In the genomic region with DNA sequence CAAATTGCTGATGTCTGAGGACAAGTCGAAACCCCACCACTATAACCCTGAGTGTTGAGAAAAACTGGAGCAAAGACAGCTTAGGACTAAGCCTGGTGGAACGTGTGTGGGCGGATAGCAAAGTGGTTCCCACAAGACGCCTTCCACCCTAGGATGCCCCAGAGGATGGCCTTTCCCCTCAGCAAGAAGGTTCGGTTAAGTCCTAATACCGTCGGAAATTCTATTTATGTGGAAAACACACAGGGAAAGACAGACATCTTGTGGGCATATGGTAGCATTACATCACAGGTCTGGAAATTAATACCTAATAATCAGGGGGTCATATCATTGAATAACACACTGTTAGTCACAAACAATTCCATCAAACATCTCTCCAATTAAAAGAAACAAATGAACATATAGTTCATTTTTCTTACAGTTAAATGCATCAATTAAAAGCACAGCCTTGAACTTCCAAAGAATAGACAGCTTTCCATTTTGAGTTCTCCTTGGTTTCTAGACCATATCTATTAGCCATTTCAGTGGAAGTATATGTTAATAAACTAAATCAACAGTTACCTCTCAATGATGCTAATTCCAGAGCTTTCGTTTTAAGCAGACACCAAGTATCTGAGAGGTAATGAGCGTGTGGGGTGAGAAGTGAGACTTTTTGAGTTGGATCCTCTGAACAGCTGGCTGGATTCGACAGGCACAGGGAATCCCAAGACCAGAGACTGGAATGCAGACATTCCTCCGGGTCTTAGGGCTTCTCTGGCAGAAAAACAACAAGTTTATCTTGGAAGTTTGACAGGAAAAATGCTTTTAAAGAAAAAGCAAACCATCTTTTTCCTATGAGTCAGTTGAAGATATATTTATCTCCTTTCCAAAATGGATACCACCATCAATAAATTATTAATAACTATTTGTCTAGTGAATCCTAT, we compare ENCODE assay signal across 9 cellular contexts. TPM values are rescaled to one million over a fixed set of nuclear protein-coding genes. Genes with fewer than 3 reads are reported as not detected.
DNase-seq lines count a peak whose midpoint lies in the region; ATAC-seq, FAIRE-seq and TF ChIP-seq lines count a peak whose summit lies in the region.
"Had no signal": no experiment of that assay in that cellular context is flagged by ENCODE, and none has a peak within 500 bp of the region (broad histone marks: within the 10 kb centered on the region; RNA-seq: fewer than 3 reads in every experiment).

No MANE protein-coding gene starts in this region.

- H3K4me3 Mint-ChIP-seq in endodermal cell (no peak overlapping the region), osteocyte (ENCODE audit: unreplicated experiment) (peak overlapping the region; percentile 57)
- H3K4me3 Mint-ChIP-seq in activated T-helper 2 cell treated with anti-CD3 and anti-CD28 coated beads, Interferon-gamma antibody, Interleukin-2, Interleukin-4, amounts not matched to agents 10 μg/mL and 5 μg/mL and 100 μg/mL, durations not matched to agents 14 hours and 24 hours and 36 hours (ENCODE audit: low read depth), result no peak overlapping the region

- intact Hi-C loops in posterior cingulate gyrus (cut with DNase I), result loop anchor here (1.0 to 5.0 kb wide), 3 partner anchors 278 to 1293 kb away; a partner anchor contains a TSS
- intact Hi-C loops in activated T-helper 2 cell treated with anti-CD3 and anti-CD28 coated beads, Interferon-gamma antibody, Interleukin-2, Interleukin-4, amounts not matched to agents 10 μg/mL and 5 μg/mL and 100 μg/mL, durations not matched to agents 14 hours and 24 hours and 36 hours (cut with micrococcal nuclease), result loop anchor here (5.0 kb wide), 2 partner anchors 63 to 1078 kb away; no protein-coding TSS in a partner anchor

- FAIRE-seq in HTR-8/SVneo (lab: Jason Lieb, UNC), result peak; percentile 9

- H3K36me3 ChIP-seq in endodermal cell (ENCODE audit: control insufficient read depth, insufficient read depth, low read length), result no peaks in the 10 kb centered on the region

- peak overlapping the region; percentile 95 for H3K4me3 ChIP-seq in endodermal cell (ENCODE audit: low read length)
- H3K4me3 ChIP-seq: SJSA1 had no signal

- no peaks in the 10 kb centered on the region for H3K9me3 ChIP-seq in endodermal cell (ENCODE audit: control insufficient read depth, low read length)

- no peaks in the 10 kb centered on the region for H3K27me3 ChIP-seq in endodermal cell (ENCODE audit: control insufficient read depth, insufficient read depth, low read length, poor library complexity, severe bottlenecking)
- H3K27me3 ChIP-seq: SJSA1 had no signal

- DNase-seq in D341Med (ENCODE audit: low spot score) (peak; percentile 52), HTR-8/SVneo (ENCODE audit: insufficient read length, low spot score) (peak; percentile 76), OCI-M1 (lab: John Stamatoyannopoulos, UW) (peak; percentile 54), endodermal cell (peak; percentile 63), osteocyte (ENCODE audit: extremely low spot score, unreplicated experiment) (no peak), posterior cingulate gyrus (no peak)
- DNase-seq in activated T-helper 2 cell treated with anti-CD3 and anti-CD28 coated beads, Interferon-gamma antibody, Interleukin-2, Interleukin-4, amounts not matched to agents 10 μg/mL and 5 μg/mL and 100 μg/mL, durations not matched to agents 14 hours and 24 hours and 36 hours (ENCODE audit: low spot score), result no peak

- no peak for ATAC-seq in GM18868 (IDR thresholded peaks at IDR 0.05; ENCODE audit: unreplicated experiment)

- TF ChIP-seq CTCF in endodermal cell (conservative IDR thresholded peaks at IDR 0.05) (peak; percentile 87), osteocyte (IDR thresholded peaks at IDR 0.05) (peak; percentile 80)

- H3K4me1 Mint-ChIP-seq in endodermal cell (peaks cover 23% of the 10 kb centered on the region), osteocyte (ENCODE audit: unreplicated experiment) (peaks cover 28% of the 10 kb centered on the region)
- peaks cover 12% of the 10 kb centered on the region for H3K4me1 Mint-ChIP-seq in activated T-helper 2 cell treated with anti-CD3 and anti-CD28 coated beads, Interferon-gamma antibody, Interleukin-2, Interleukin-4, amounts not matched to agents 10 μg/mL and 5 μg/mL and 100 μg/mL, durations not matched to agents 14 hours and 24 hours and 36 hours (ENCODE audit: low read depth)

- H3K4me1 ChIP-seq in endodermal cell (ENCODE audit: control insufficient read depth, insufficient read depth, low read length), result peaks cover 8% of the 10 kb centered on the region

- 40 to 49% methylated on average over 4 to 11 of the region's 11 CpGs for WGBS in endodermal cell (ENCODE audit: insufficient coverage in 1 of 2, insufficient read length in 1 of 2), 2 experiments

- H3K9ac ChIP-seq in endodermal cell (ENCODE audit: extremely low read depth, low read length, poor library complexity, severe bottlenecking), result no peak overlapping the region

- H3K9me3 Mint-ChIP-seq in endodermal cell, result peaks cover under 1% of the 10 kb centered on the region
- H3K9me3 Mint-ChIP-seq in osteocyte (ENCODE audit: unreplicated experiment), result no peaks in the 10 kb centered on the region
- no peaks in the 10 kb centered on the region for H3K9me3 Mint-ChIP-seq in activated T-helper 2 cell treated with anti-CD3 and anti-CD28 coated beads, Interferon-gamma antibody, Interleukin-2, Interleukin-4, amounts not matched to agents 10 μg/mL and 5 μg/mL and 100 μg/mL, durations not matched to agents 14 hours and 24 hours and 36 hours

- no peaks in the 10 kb centered on the region for H3K27me3 Mint-ChIP-seq in endodermal cell (ENCODE audit: insufficient read depth)
- no peaks in the 10 kb centered on the region for H3K27me3 Mint-ChIP-seq in osteocyte (ENCODE audit: unreplicated experiment)
- H3K27me3 Mint-ChIP-seq in activated T-helper 2 cell treated with anti-CD3 and anti-CD28 coated beads, Interferon-gamma antibody, Interleukin-2, Interleukin-4, amounts not matched to agents 10 μg/mL and 5 μg/mL and 100 μg/mL, durations not matched to agents 14 hours and 24 hours and 36 hours (ENCODE audit: low read depth), result no peaks in the 10 kb centered on the region

- no peak overlapping the region for H3K27ac ChIP-seq in endodermal cell (ENCODE audit: low read depth, low read length)
- H3K27ac ChIP-seq: SJSA1 had no signal

- H3K27ac Mint-ChIP-seq in endodermal cell (no peak overlapping the region), osteocyte (ENCODE audit: unreplicated experiment) (peak overlapping the region; percentile 73)
- no peak overlapping the region for H3K27ac Mint-ChIP-seq in activated T-helper 2 cell treated with anti-CD3 and anti-CD28 coated beads, Interferon-gamma antibody, Interleukin-2, Interleukin-4, amounts not matched to agents 10 μg/mL and 5 μg/mL and 100 μg/mL, durations not matched to agents 14 hours and 24 hours and 36 hours

- H3K36me3 Mint-ChIP-seq in endodermal cell (ENCODE audit: low read depth), result no peaks in the 10 kb centered on the region
- H3K36me3 Mint-ChIP-seq in osteocyte (ENCODE audit: unreplicated experiment), result peaks cover 2% of the 10 kb centered on the region
- no peaks in the 10 kb centered on the region for H3K36me3 Mint-ChIP-seq in activated T-helper 2 cell treated with anti-CD3 and anti-CD28 coated beads, Interferon-gamma antibody, Interleukin-2, Interleukin-4, amounts not matched to agents 10 μg/mL and 5 μg/mL and 100 μg/mL, durations not matched to agents 14 hours and 24 hours and 36 hours (ENCODE audit: low read depth)

RNA-seq across cellular contexts. Expression of a gene that starts 2.9 kb away (rescaled TPM):
- total RNA-seq in endodermal cell, result 10 to 100 TPM; 36.9 to 40.5 TPM
- polyA plus RNA-seq in endodermal cell (2013, experiment 1 of 2), result 28.7 TPM
- polyA plus RNA-seq in endodermal cell (2013, experiment 2 of 2), result 30.3 TPM
- 27.0 and 27.7 TPM in 2 replicates for total RNA-seq in osteocyte
- 31.8 and 33.9 TPM in 2 replicates for total RNA-seq in activated T-helper 2 cell treated with anti-CD3 and anti-CD28 coated beads, Interferon-gamma antibody, Interleukin-2, Interleukin-4, amounts not matched to agents 10 μg/mL and 5 μg/mL and 100 μg/mL, durations not matched to agents 14 hours and 24 hours and 36 hours

Comparison
In these comparisons a context has a peak if more than half of its experiments do, and no peak if none do; other contexts are left out.
1. DNase-seq: peak in D341Med (single experiment), HTR-8/SVneo (single experiment), OCI-M1 (single experiment) and endodermal cell (single experiment); none in osteocyte (single experiment), posterior cingulate gyrus (0 of 10) and activated T-helper 2 cell treated with anti-CD3 and anti-CD28 coated beads, Interferon-gamma antibody, Interleukin-2, Interleukin-4, amounts not matched to agents 10 μg/mL and 5 μg/mL and 100 μg/mL, durations not matched to agents 14 hours and 24 hours and 36 hours (single experiment).